In genomic region chr17:44940321-44940720, GRCh38 we compare ENCODE assay signal across 17 cellular contexts. TPM values are rescaled to one million over a fixed set of nuclear protein-coding genes. Genes with fewer than 3 reads are reported as not detected.
DNase-seq lines count a peak whose midpoint lies in the region; ATAC-seq, FAIRE-seq and TF ChIP-seq lines count a peak whose summit lies in the region.
"Had no signal": no experiment of that assay in that cellular context is flagged by ENCODE, and none has a peak within 500 bp of the region (broad histone marks: within the 10 kb centered on the region; RNA-seq: fewer than 3 reads in every experiment).

No MANE protein-coding gene starts in this region.

- peaks cover 8% of the 10 kb centered on the region; the same call in 1 of the 2 replicates for H3K79me2 ChIP-seq in H9 (ENCODE audit: insufficient read depth, low read length)

- H2AK5ac ChIP-seq in H9 (ENCODE audit: insufficient read length, low read length): no peak overlapping the region

- peak overlapping the region; percentile 56 to 81 (median 62); a peak in 6 of 7 replicates for H3K27ac Mint-ChIP-seq in H9
- H3K27ac Mint-ChIP-seq: CD8-positive, alpha-beta T cell; naive thymus-derived CD4-positive, alpha-beta T cell; stimulated activated naive CD8-positive, alpha-beta T cell treated with anti-CD3 and anti-CD28 coated beads, Interleukin-15, Interleukin-2, amounts not matched to agents 100 ng/mL and 50 ng/mL, for 24 hours had no signal

- no peak overlapping the region for H2BK5ac ChIP-seq in H9 (ENCODE audit: insufficient read length, low read length)

- no peak for ATAC-seq in GM18907 (IDR thresholded peaks at IDR 0.05; ENCODE audit: unreplicated experiment)
- ATAC-seq: CD8-positive, alpha-beta T cell; heart left ventricle; naive thymus-derived CD4-positive, alpha-beta T cell had no signal

- H3K9ac ChIP-seq in H9 (ENCODE audit: extremely low read depth, insufficient read length, low read length): no peak overlapping the region

- no peaks in the 10 kb centered on the region for H3K27me3 ChIP-seq in H9 (ENCODE audit: insufficient read depth, low read length)
- H3K27me3 ChIP-seq: heart left ventricle had no signal

- no peak overlapping the region for H4K8ac ChIP-seq in H9 (replicated peaks; ENCODE audit: insufficient read length, low read depth, low read length)

- H3K36me3 Mint-ChIP-seq in H9 (ENCODE audit: insufficient read depth in 1 of 3, low read depth in 3 of 3): peaks cover 31 to 53% (median 53%) of the 10 kb centered on the region in 3 experiments
- H3K36me3 Mint-ChIP-seq: CD8-positive, alpha-beta T cell had no signal

- H2AFZ ChIP-seq in H9 (ENCODE audit: low read length): no peak overlapping the region

- H3K4ac ChIP-seq in H9 (ENCODE audit: low read depth, low read length): no peak overlapping the region

- H3K27ac ChIP-seq in H9 (ENCODE audit: insufficient read length, low read depth, low read length) (no peak overlapping the region), RWPE1 (no peak overlapping the region), epithelial cell of prostate (peak overlapping the region; percentile 23)

- H3K23ac ChIP-seq in H9 (ENCODE audit: insufficient read length, low read depth, low read length): no peak overlapping the region

- no peak overlapping the region for H2BK120ac ChIP-seq in H9 (ENCODE audit: low read depth, low read length, poor library complexity, severe bottlenecking)

- H3T11ph ChIP-seq in H9 (ENCODE audit: low read length): no peak overlapping the region

- no peak overlapping the region for H4K91ac ChIP-seq in H9 (ENCODE audit: insufficient read length, low read depth, low read length)

- CTCF ChIA-PET in RWPE1 (lab: Yijun Ruan, JAX): interaction anchor here (0.6 to 1.1 kb wide), 4 partner anchors 20 to 159 kb away, joined by 3 to 6 read pairs (median 3); no protein-coding TSS in a partner anchor

- no peak overlapping the region for H2BK20ac ChIP-seq in H9 (ENCODE audit: low read depth, low read length, poor library complexity, severe bottlenecking)

- peak; percentile 34 for DNase-seq in H9
- DNase-seq in RWPE1 (ENCODE audit: low spot score): peak; percentile 97
- no peak for DNase-seq in epithelial cell of prostate (ENCODE audit: low read depth, low spot score)
- peak; percentile 71 for DNase-seq in renal cortical epithelial cell (ENCODE audit: low read depth)
- no peak for DNase-seq in GM19239 (ENCODE audit: insufficient read length, low spot score)
- DNase-seq in activated CD4-positive, alpha-beta T cell treated with anti-CD3 and anti-CD28 coated beads for 4 hours: no peak
- DNase-seq: activated CD8-positive, alpha-beta memory T cell treated with anti-CD3 and anti-CD28 coated beads for 24 hours; activated naive CD4-positive, alpha-beta T cell; CD8-positive, alpha-beta T cell; central memory CD4-positive, alpha-beta T cell; GF-D8; heart left ventricle; naive thymus-derived CD4-positive, alpha-beta T cell; NK-92 treated with Interleukin-12 subunit alpha and Interleukin-12 subunit beta, amount 100 ng/mL, for 24 hours; SIG-M5 had no signal

- no peaks in the 10 kb centered on the region for H3K9me3 ChIP-seq in H9 (ENCODE audit: control insufficient read depth, low read depth, low read length)

- no peak overlapping the region for H3K14ac ChIP-seq in H9 (ENCODE audit: insufficient read depth, low read length)

- H2BK15ac ChIP-seq in H9 (ENCODE audit: low read depth, low read length): no peak overlapping the region

- POLR2A ChIA-PET in RWPE1 (lab: Yijun Ruan, JAX; ENCODE audit: low non-redundant PET): no interaction called here

- H3K4me3 Mint-ChIP-seq in H9: no peak overlapping the region
- H3K4me3 Mint-ChIP-seq: CD8-positive, alpha-beta T cell; naive thymus-derived CD4-positive, alpha-beta T cell; stimulated activated naive CD8-positive, alpha-beta T cell treated with anti-CD3 and anti-CD28 coated beads, Interleukin-15, Interleukin-2, amounts not matched to agents 100 ng/mL and 50 ng/mL, for 24 hours had no signal

- no peaks in the 10 kb centered on the region for H4K20me1 ChIP-seq in H9 (ENCODE audit: control insufficient read depth, insufficient read depth, insufficient read length)

- no peak for TF ChIP-seq CTCF in H9 (conservative IDR thresholded peaks at IDR 0.05)
- no peak for TF ChIP-seq CTCF in RWPE1 (conservative IDR thresholded peaks at IDR 0.05; ENCODE audit: low read depth)

- no peak overlapping the region for H2BK12ac ChIP-seq in H9 (ENCODE audit: insufficient read length, low read depth, low read length)

- H3K18ac ChIP-seq in H9 (ENCODE audit: insufficient read length, low read depth, low read length): no peak overlapping the region

- no CpG with 5 or more reads among the region's 4 CpGs for WGBS in H9 (ENCODE audit: extremely low coverage, insufficient read length, low lambda C conversion rate)

- peaks cover 18 to 19% of the 10 kb centered on the region in 2 experiments for H3K4me1 Mint-ChIP-seq in H9

- H3K23me2 ChIP-seq in H9 (ENCODE audit: insufficient read length, low read depth, low read length, poor library complexity, severe bottlenecking): no peaks in the 10 kb centered on the region

- H3K27me3 Mint-ChIP-seq in H9 (ENCODE audit: low read depth): no peaks in the 10 kb centered on the region
- H3K27me3 Mint-ChIP-seq: naive thymus-derived CD4-positive, alpha-beta T cell; stimulated activated naive CD8-positive, alpha-beta T cell treated with anti-CD3 and anti-CD28 coated beads, Interleukin-15, Interleukin-2, amounts not matched to agents 100 ng/mL and 50 ng/mL, for 24 hours had no signal

- H3K79me1 ChIP-seq in H9 (ENCODE audit: insufficient read depth, low read depth, low read length, poor library complexity, severe bottlenecking): peaks cover 6% of the 10 kb centered on the region

- no peak for FAIRE-seq in GM19239 (lab: Jason Lieb, UNC)

- no peak overlapping the region for H4K5ac ChIP-seq in H9 (ENCODE audit: insufficient read length, low read depth, low read length)

- H3K9me3 Mint-ChIP-seq in H9: peaks cover 0 to 5% of the 10 kb centered on the region in 2 experiments; a peak in 1 of 5 replicates
- H3K9me3 Mint-ChIP-seq: naive thymus-derived CD4-positive, alpha-beta T cell; stimulated activated naive CD8-positive, alpha-beta T cell treated with anti-CD3 and anti-CD28 coated beads, Interleukin-15, Interleukin-2, amounts not matched to agents 100 ng/mL and 50 ng/mL, for 24 hours had no signal

- H3K4me2 ChIP-seq in H9 (ENCODE audit: insufficient read depth, insufficient read length, low read length): no peak overlapping the region

- H3K4me1 ChIP-seq in H9 (ENCODE audit: insufficient read depth, low read length): peaks cover 2% of the 10 kb centered on the region

- no peak overlapping the region for H3K56ac ChIP-seq in H9 (ENCODE audit: insufficient read length, low read depth, low read length)

RNA-seq across cellular contexts. Expression of gene KIF18B, which starts 7.3 kb away (rescaled TPM):
- total RNA-seq in H9 (2021) (51.8 and 52.6 TPM in 2 replicates), renal cortical epithelial cell (0.15 and 0.87 TPM in 2 replicates)

RNA-seq across cellular contexts. Expression of gene GFAP, which starts 25.0 kb away (rescaled TPM):
- total RNA-seq in H9 (2021) (1.1 and 1.2 TPM in 2 replicates), renal cortical epithelial cell (1.2 and 8.2 TPM in 2 replicates)
- total RNA-seq: CD8-positive, alpha-beta T cell; naive thymus-derived CD4-positive, alpha-beta T cell had no signal

RNA-seq across cellular contexts. Expression of gene C1QL1, which starts 27.8 kb away (rescaled TPM):
- total RNA-seq in H9 (2021) (6.0 and 6.4 TPM in 2 replicates), renal cortical epithelial cell (0.35 and 0.45 TPM in 2 replicates)
- total RNA-seq: CD8-positive, alpha-beta T cell had no signal

RNA-seq across cellular contexts. Expression of gene EFTUD2, which starts 41.1 kb away (rescaled TPM):
- 150 and 161 TPM in 2 replicates for total RNA-seq in H9 (2021)
- total RNA-seq in renal cortical epithelial cell: 108 and 276 TPM in 2 replicates

Comparison
In these comparisons a context has a peak if more than half of its experiments do, and no peak if none do; other contexts are left out.
1. DNase-seq: peak in H9 (single experiment), RWPE1 (single experiment) and renal cortical epithelial cell (single experiment); none in epithelial cell of prostate (single experiment), GM19239 (single experiment) and activated CD4-positive, alpha-beta T cell treated with anti-CD3 and anti-CD28 coated beads for 4 hours (0 of 2).
2. RNA of gene KIF18B, which starts 7.3 kb away (total RNA-seq): 51.8 to 52.6 TPM in H9; 0.15 to 0.87 TPM in renal cortical epithelial cell; every median in the first group is over 10 times any median in the second.